ENCODE assay signal across 22 cellular contexts in the genomic region with DNA sequence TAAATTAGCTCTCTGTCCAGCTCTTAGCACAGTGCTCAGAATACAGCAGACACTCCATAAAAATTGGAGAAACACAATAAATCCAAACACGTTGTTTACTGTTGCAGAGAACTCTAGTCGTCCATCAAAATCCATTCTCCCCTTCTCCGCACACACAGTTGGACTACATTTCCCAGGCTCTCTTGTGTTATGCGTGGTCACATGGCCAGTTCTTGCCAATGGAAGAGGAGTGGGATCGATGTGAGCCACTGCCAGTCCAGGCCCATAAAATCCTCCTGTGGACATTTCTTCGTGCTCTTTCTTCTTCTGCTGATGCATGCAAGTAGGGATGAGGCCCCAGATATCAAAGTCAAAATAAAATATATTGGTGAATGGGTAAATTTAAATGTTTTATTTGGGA.
"Had no signal": no experiment of that assay in that cellular context is flagged by ENCODE, and none has a peak within 500 bp of the region (broad histone marks: within the 10 kb centered on the region; RNA-seq: fewer than 3 reads in every experiment).

No MANE protein-coding gene starts in this region.

- H3K36me3 ChIP-seq: ascending aorta had no signal

- ATAC-seq: activated CD8-positive, alpha-beta memory T cell treated with anti-CD3 and anti-CD28 coated beads, Interleukin-2, amount 10 ng/mL, durations not matched to agents 7 days and 5 days; activated naive CD4-positive, alpha-beta T cell treated with anti-CD3 and anti-CD28 coated beads, Interleukin-2, amount 50 U/mL, for 72 hours; activated naive CD8-positive, alpha-beta T cell treated with anti-CD3 and anti-CD28 coated beads, Interleukin-2, amount 50 U/mL, for 24 hours; body of pancreas; Right ventricle myocardium inferior had no signal

- H3K9me3 ChIP-seq: ascending aorta had no signal

- H3K27me3 ChIP-seq: ascending aorta, body of pancreas had no signal

- H3K4me3 ChIP-seq: ascending aorta, body of pancreas had no signal

- DNase-seq: activated CD4-positive, alpha-beta T cell treated with anti-CD3 and anti-CD28 coated beads, Interleukin-2, amount 10 ng/mL, durations not matched to agents 24 days and 14 days; activated CD4-positive, alpha-beta T cell treated with anti-CD3 and anti-CD28 coated beads, Interleukin-2, amount 50 U/mL, for 48 hours; activated CD4-positive, CD25-positive, alpha-beta regulatory T cell treated with anti-CD3 and anti-CD28 coated beads, Interleukin-2, amount 50 U/mL, for 72 hours; activated CD8-positive, alpha-beta memory T cell treated with anti-CD3 and anti-CD28 coated beads, Interleukin-2, amount 10 ng/mL, durations not matched to agents 7 days and 5 days; activated effector memory CD4-positive, alpha-beta T cell treated with Interleukin-2 at 50 U/mL for 16 hours; activated naive CD4-positive, alpha-beta T cell treated with Interleukin-2 at 50 U/mL for 16 hours; activated naive CD8-positive, alpha-beta T cell treated with anti-CD3 and anti-CD28 coated beads, Interleukin-2, amount 50 U/mL, for 24 hours; activated T-cell treated with anti-CD3 and anti-CD28 coated beads, Interleukin-2, amount 50 U/mL, for 24 hours; amniotic stem cell; body of pancreas; cortex of kidney; NCI-H1048; NCI-H1694; NCI-H2029; NCI-H2107; NCI-H345; NCI-H510A; NCI-H69; RPMI8226 had no signal

- H3K27ac ChIP-seq: ascending aorta, body of pancreas had no signal

- H3K4me1 ChIP-seq: ascending aorta, body of pancreas had no signal
